In the genomic region with DNA sequence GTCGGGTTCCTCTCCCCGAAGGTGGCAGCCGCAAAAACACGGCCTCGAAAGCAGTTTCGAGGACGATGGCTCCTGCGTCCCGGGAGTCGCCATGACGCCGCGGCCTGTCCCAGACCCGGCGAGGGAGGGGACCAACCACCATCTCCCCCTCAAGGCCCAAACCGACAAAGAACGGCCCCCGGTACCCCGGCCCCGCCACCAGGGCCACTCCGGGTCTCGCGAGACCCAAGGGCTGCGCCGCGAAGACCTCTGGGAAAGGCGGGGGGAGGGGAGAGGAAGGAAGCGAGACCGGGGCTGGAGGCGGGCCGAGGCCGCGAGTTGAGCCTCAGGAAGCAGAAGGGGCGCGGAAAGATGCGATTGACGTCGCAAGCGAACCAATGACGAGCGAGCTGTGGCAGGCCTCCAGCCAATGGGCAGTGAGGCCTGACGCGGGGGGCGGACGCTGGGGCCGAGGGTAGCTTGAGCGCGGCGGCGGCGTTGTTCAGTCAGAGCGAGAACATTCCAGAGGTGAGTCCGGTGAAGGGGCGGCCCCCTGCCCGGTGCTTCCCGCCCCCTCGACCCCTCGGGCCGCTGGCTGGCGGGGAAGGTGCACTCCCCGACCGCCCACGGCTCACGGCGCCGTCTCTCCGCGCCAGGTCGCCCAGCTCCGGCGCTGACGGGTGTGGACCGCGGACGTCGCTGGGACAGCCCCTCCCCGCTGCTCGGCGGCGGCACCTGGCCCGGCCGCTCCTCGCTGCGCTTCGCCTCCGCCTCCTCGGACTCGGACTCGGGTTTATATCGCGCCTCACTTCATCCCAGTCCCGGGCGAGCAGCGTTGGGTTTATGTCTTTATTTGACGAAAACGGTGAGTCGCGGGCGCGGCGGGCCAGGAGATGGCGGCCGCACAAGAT, we compare ENCODE assay signal across 8 cellular contexts. TPM values are rescaled to one million over a fixed set of nuclear protein-coding genes. Genes with fewer than 3 reads are reported as not detected.
DNase-seq lines count a peak whose midpoint lies in the region; ATAC-seq and TF ChIP-seq lines count a peak whose summit lies in the region.

A gene (plus strand): TSS at position 484 of the 890 bp plus-strand sequence. CDS start 1,624 bp downstream, outside the sequence.

- H3K27ac ChIP-seq in PC-3 (ENCODE audit: low read length) (peak within 1 kb of the TSS; percentile 81), epithelial cell of prostate (peak within 1 kb of the TSS; percentile 95)

- ATAC-seq in GM21576 (IDR thresholded peaks at IDR 0.05; ENCODE audit: unreplicated experiment) (peak; percentile 91), PC-3 (peak; percentile 86)

- no peak for TF ChIP-seq RAD21 in Ishikawa (IDR thresholded peaks at IDR 0.05; ENCODE audit: low read depth)

- peaks cover 56% of the 10 kb centered on the region for H3K79me2 ChIP-seq in PC-3 (ENCODE audit: low read length)

- TF ChIP-seq EP300 in Ishikawa (IDR thresholded peaks at IDR 0.05; ENCODE audit: borderline replicate concordance), result peak; percentile 29; the same call in 1 of the 2 replicates

- H3K4me3 ChIP-seq in PC-3 (ENCODE audit: low read length), result peak within 1 kb of the TSS; percentile 95

- intact Hi-C loops in PC-3 (cut with micrococcal nuclease), result loop anchor here (1.0 to 2.0 kb wide), 2 partner anchors 27 to 57 kb away; no protein-coding TSS in a partner anchor

- peak within 1 kb of the TSS; percentile 93 for H3K9ac ChIP-seq in PC-3 (ENCODE audit: low read length)

- peaks cover 43% of the 10 kb centered on the region for H4K20me1 ChIP-seq in PC-3 (ENCODE audit: low read length)

- no peaks in the 10 kb centered on the region for H3K9me3 ChIP-seq in PC-3 (ENCODE audit: low read length)

- DNase-seq in DMS153 treated with DMSO at 0.1 percent for 48 hours (lab: John Stamatoyannopoulos, UW; ENCODE audit: unreplicated experiment) (peak; percentile 62), PC-3 (peak; percentile 98), activated T-cell treated with anti-CD3 and anti-CD28 coated beads for 48 hours (ENCODE audit: low read depth) (peak; percentile 98), epithelial cell of prostate (ENCODE audit: low read depth, low spot score) (peak; percentile 92), mucosa of gallbladder (ENCODE audit: low spot score) (peak; percentile 99)
- DNase-seq in stimulated activated CD8-positive, alpha-beta memory T cell treated with anti-CD3 and anti-CD28 coated beads, Interleukin-4, amount 100 ng/mL, for 4 hours (ENCODE audit: low read depth in 2 of 2, low spot score in 1 of 2), result peak; percentile 97

- no peaks in the 10 kb centered on the region for H3K27me3 ChIP-seq in PC-3 (ENCODE audit: low read length)

- H3K9me2 ChIP-seq in PC-3 (replicated peaks; ENCODE audit: low read length), result no peaks in the 10 kb centered on the region

- CTCF ChIA-PET in PC-3 (lab: Charles Lee), result interaction anchor here (0.5 kb wide), 2 partner anchors 12 to 24 kb away, joined by 3 to 4 read pairs; no protein-coding TSS in a partner anchor

- POLR2A ChIA-PET in PC-3 (lab: Charles Lee; ENCODE audit: unreplicated experiment), result interaction anchor here (0.5 to 1.0 kb wide), 9 partner anchors 10 to 865 kb away, joined by 3 to 13 read pairs (median 4); no protein-coding TSS in a partner anchor

- peak within 1 kb of the TSS; percentile 92 for H2AFZ ChIP-seq in PC-3 (ENCODE audit: low read length)

- peaks cover 8% of the 10 kb centered on the region for H3F3A ChIP-seq in PC-3 (ENCODE audit: low read length, unreplicated experiment)

- no TSS peak for BruUV-seq in PC-3 (replicated peaks; lab: Mats Ljungman, UMichigan)

- TF ChIP-seq CTCF in PC-3 (conservative IDR thresholded peaks at IDR 0.05; ENCODE audit: low read depth, low read length), result no peak

- H3K4me2 ChIP-seq in PC-3 (ENCODE audit: low read length), result peak within 1 kb of the TSS; percentile 99

- peaks cover 25% of the 10 kb centered on the region for H3K4me1 ChIP-seq in PC-3 (ENCODE audit: insufficient read depth, low read length)

- H3K36me3 ChIP-seq in PC-3 (ENCODE audit: low read depth, low read length), result peaks cover 43% of the 10 kb centered on the region

TF ChIP-seq in Ishikawa, 13 proteins besides CTCF, POLR2A, EP300 and RAD21:
- TF ChIP-seq CREB1 (IDR thresholded peaks at IDR 0.05; ENCODE audit: low read depth) (no peak; the same call in 1 of the 2 replicates), EGR1 (IDR thresholded peaks at IDR 0.05) (no peak; the same call in 1 of the 2 replicates), FOXM1 (IDR thresholded peaks at IDR 0.05; ENCODE audit: borderline replicate concordance, low read depth) (no peak), NFIC (IDR thresholded peaks at IDR 0.05) (no peak), TAF1 (IDR thresholded peaks at IDR 0.05; ENCODE audit: low read depth) (peak; percentile 94), TEAD4 (IDR thresholded peaks at IDR 0.05) (peak; percentile 44; the same call in 1 of the 2 replicates), TCF12 (IDR thresholded peaks at IDR 0.05; ENCODE audit: low read depth) (peak; percentile 58; the same call in 1 of the 2 replicates), ZBTB7A (IDR thresholded peaks at IDR 0.05; ENCODE audit: low read depth) (peak; percentile 67; the same call in 1 of the 2 replicates), CEBPB (IDR thresholded peaks at IDR 0.05) (no peak), YY1 (IDR thresholded peaks at IDR 0.05; ENCODE audit: low read depth) (peak; percentile 91)
- TF ChIP-seq, protein P1, sequence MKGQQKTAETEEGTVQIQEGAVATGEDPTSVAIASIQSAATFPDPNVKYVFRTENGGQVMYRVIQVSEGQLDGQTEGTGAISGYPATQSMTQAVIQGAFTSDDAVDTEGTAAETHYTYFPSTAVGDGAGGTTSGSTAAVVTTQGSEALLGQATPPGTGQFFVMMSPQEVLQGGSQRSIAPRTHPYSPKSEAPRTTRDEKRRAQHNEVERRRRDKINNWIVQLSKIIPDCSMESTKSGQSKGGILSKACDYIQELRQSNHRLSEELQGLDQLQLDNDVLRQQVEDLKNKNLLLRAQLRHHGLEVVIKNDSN (IDR thresholded peaks at IDR 0.05), result no peak; the same call in 1 of the 2 replicates
- TF ChIP-seq, protein P2, sequence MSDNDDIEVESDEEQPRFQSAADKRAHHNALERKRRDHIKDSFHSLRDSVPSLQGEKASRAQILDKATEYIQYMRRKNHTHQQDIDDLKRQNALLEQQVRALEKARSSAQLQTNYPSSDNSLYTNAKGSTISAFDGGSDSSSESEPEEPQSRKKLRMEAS (IDR thresholded peaks at IDR 0.05), result peak; percentile 9
- TF ChIP-seq, protein P3, sequence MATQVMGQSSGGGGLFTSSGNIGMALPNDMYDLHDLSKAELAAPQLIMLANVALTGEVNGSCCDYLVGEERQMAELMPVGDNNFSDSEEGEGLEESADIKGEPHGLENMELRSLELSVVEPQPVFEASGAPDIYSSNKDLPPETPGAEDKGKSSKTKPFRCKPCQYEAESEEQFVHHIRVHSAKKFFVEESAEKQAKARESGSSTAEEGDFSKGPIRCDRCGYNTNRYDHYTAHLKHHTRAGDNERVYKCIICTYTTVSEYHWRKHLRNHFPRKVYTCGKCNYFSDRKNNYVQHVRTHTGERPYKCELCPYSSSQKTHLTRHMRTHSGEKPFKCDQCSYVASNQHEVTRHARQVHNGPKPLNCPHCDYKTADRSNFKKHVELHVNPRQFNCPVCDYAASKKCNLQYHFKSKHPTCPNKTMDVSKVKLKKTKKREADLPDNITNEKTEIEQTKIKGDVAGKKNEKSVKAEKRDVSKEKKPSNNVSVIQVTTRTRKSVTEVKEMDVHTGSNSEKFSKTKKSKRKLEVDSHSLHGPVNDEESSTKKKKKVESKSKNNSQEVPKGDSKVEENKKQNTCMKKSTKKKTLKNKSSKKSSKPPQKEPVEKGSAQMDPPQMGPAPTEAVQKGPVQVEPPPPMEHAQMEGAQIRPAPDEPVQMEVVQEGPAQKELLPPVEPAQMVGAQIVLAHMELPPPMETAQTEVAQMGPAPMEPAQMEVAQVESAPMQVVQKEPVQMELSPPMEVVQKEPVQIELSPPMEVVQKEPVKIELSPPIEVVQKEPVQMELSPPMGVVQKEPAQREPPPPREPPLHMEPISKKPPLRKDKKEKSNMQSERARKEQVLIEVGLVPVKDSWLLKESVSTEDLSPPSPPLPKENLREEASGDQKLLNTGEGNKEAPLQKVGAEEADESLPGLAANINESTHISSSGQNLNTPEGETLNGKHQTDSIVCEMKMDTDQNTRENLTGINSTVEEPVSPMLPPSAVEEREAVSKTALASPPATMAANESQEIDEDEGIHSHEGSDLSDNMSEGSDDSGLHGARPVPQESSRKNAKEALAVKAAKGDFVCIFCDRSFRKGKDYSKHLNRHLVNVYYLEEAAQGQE (IDR thresholded peaks at IDR 0.05; ENCODE audit: low read depth), result no peak

RNA-seq across cellular contexts. Expression of the gene that starts here (rescaled TPM):
- 198 and 216 TPM in 2 replicates for total RNA-seq in PC-3 (2014; rRNA removed)
- 265 TPM for total RNA-seq in mucosa of gallbladder

Comparison
In these comparisons a context has a peak if more than half of its experiments do, and no peak if none do; other contexts are left out.
1. Peak in every context shown above with its lines: DNase-seq, ATAC-seq, H3K4me3 ChIP-seq and H3K27ac ChIP-seq.